Comparison of ENCODE assay signal across 1 cellular context in the genomic region with DNA sequence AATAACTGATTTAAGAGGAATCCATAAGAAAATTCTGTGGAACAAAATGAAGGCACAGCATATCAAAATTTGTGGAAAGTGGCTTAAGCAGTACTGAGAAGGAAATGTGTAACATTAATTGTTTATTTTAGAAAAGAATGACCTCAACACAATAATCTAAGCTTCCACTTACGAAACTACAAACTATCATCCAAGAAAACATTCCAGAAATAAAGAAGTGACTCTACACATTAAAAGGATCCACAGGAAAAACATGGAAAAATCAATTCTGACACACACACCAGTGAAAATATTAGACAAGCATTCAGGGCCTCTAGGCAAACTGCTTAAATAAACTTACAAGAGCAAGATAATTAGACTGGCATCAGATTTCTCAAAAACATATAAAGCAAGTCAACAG.
TF ChIP-seq lines count a peak whose summit lies in the region.

No MANE protein-coding gene starts in this region.

TF ChIP-seq in HEK293, 187 proteins besides CTCF, POLR2A, EP300 and RAD21:
- TF ChIP-seq ZIC2 (tag by site-specific recombination; IDR thresholded peaks at IDR 0.05) = no peak
- TF ChIP-seq FEZF1 (tag by site-specific recombination; IDR thresholded peaks at IDR 0.05) = peak; percentile 28; the same call in 1 of the 2 replicates
- TF ChIP-seq, protein P1, sequence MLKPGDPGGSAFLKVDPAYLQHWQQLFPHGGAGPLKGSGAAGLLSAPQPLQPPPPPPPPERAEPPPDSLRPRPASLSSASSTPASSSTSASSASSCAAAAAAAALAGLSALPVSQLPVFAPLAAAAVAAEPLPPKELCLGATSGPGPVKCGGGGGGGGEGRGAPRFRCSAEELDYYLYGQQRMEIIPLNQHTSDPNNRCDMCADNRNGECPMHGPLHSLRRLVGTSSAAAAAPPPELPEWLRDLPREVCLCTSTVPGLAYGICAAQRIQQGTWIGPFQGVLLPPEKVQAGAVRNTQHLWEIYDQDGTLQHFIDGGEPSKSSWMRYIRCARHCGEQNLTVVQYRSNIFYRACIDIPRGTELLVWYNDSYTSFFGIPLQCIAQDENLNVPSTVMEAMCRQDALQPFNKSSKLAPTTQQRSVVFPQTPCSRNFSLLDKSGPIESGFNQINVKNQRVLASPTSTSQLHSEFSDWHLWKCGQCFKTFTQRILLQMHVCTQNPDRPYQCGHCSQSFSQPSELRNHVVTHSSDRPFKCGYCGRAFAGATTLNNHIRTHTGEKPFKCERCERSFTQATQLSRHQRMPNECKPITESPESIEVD (tag by site-specific recombination; IDR thresholded peaks at IDR 0.05) = peak; percentile 81
- TF ChIP-seq ZNF843 (tag by site-specific recombination; IDR thresholded peaks at IDR 0.05) = peak; percentile 40; the same call in 1 of the 2 replicates
- TF ChIP-seq OVOL3 (tag by site-specific recombination; IDR thresholded peaks at IDR 0.05) = no peak
